In the genomic region with DNA sequence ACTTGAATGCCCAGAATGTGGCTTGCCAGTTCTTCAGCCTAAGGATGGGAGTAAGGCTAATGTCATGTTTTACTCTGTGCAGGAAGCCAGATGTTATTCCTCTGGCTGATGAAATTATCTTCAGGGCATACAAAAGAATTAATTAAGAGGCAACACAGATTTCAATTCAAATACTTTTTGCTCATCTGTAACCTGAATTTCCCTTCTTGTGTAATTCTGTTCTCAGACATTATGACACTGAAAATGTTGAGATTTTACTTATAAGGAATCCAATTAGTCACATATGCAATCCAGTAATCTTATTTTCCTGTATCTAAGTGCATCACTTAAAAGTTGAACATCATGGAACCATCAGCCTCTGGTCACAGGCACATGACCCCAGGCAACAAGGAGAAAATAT, we compare ENCODE assay signal across 22 cellular contexts.
"Had no signal": no experiment of that assay in that cellular context is flagged by ENCODE, and none has a peak within 500 bp of the region (broad histone marks: within the 10 kb centered on the region; RNA-seq: fewer than 3 reads in every experiment).

No MANE protein-coding gene starts in this region.

- DNase-seq: activated CD4-positive, alpha-beta memory T cell treated with anti-CD3 and anti-CD28 coated beads for 36 hours; activated CD4-positive, alpha-beta T cell treated with anti-CD3 and anti-CD28 coated beads for 36 hours; activated CD4-positive, alpha-beta T cell treated with anti-CD3 and anti-CD28 coated beads, Interleukin-2, amount 10 ng/mL, durations not matched to agents 24 days and 14 days; activated CD4-positive, CD25-positive, alpha-beta regulatory T cell; activated CD4-positive, CD25-positive, alpha-beta regulatory T cell treated with anti-CD3 and anti-CD28 coated beads, Interleukin-2, amount 50 U/mL, for 72 hours; activated CD8-positive, alpha-beta memory T cell treated with anti-CD3 and anti-CD28 coated beads, Interleukin-2, amount 10 ng/mL, durations not matched to agents 7 days and 5 days; activated CD8-positive, alpha-beta memory T cell treated with anti-CD3 and anti-CD28 coated beads, Interleukin-2, amount 50 U/mL, for 4 hours; activated CD8-positive, alpha-beta T cell treated with anti-CD3 and anti-CD28 coated beads, Interleukin-2, amount 10 ng/mL, durations not matched to agents 7 days and 5 days; activated gamma-delta T cell; activated naive CD4-positive, alpha-beta T cell; activated naive CD4-positive, alpha-beta T cell treated with anti-CD3 and anti-CD28 coated beads, Interleukin-2, amount 10 ng/mL, durations not matched to agents 7 days and 5 days; activated naive CD8-positive, alpha-beta T cell treated with anti-CD3 and anti-CD28 coated beads, Interleukin-2, amount 10 ng/mL, durations not matched to agents 7 days and 5 days; activated T-cell treated with anti-CD3 and anti-CD28 coated beads, Interleukin-2, amount 50 U/mL, for 1 hour; activated T-cell treated with anti-CD3 and anti-CD28 coated beads, Interleukin-2, amount 50 U/mL, for 72 hours; central memory CD4-positive, alpha-beta T cell; cerebellar nuclear complex; colonic mucosa; effector CD8-positive, alpha-beta T cell; esophagus squamous epithelium; head of caudate nucleus; T-helper 2 cell had no signal

- ATAC-seq: activated CD4-positive, alpha-beta T cell treated with anti-CD3 and anti-CD28 coated beads for 36 hours; activated CD8-positive, alpha-beta memory T cell treated with anti-CD3 and anti-CD28 coated beads, Interleukin-2, amount 10 ng/mL, durations not matched to agents 7 days and 5 days; activated CD8-positive, alpha-beta T cell treated with anti-CD3 and anti-CD28 coated beads, Interleukin-2, amount 10 ng/mL, durations not matched to agents 7 days and 5 days; activated naive CD4-positive, alpha-beta T cell treated with anti-CD3 and anti-CD28 coated beads, Interleukin-2, amount 50 U/mL, for 72 hours; activated T-cell treated with anti-CD3 and anti-CD28 coated beads, Interleukin-2, amount 50 U/mL, for 72 hours had no signal
